ENCODE assay signal across 9 cellular contexts in the genomic region with DNA sequence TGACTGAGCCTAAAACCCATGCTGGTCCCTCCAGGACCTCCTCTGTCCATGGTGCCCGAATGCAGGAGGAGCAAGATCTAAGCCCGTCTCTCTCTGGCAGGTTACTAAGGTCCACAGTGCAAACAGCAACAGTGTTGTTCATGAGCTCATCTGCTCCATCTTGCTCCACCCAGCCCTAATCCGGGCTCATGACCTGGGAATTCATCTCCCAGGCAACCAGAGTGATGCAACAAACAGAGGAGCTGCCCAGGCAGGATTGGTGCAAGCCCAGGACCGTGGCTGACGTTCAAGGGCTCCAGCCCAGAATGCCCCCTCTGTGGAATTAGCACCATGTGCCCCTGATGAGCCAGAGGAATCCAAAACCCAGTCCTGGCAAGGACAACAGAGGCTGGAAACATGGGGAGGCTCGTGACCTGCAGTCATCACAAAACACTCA. TPM values are rescaled to one million over a fixed set of nuclear protein-coding genes. Genes with fewer than 3 reads are reported as not detected.
DNase-seq lines count a peak whose midpoint lies in the region; ATAC-seq, FAIRE-seq and TF ChIP-seq lines count a peak whose summit lies in the region.
"Had no signal": no experiment of that assay in that cellular context is flagged by ENCODE, and none has a peak within 500 bp of the region (broad histone marks: within the 10 kb centered on the region; RNA-seq: fewer than 3 reads in every experiment).

No MANE protein-coding gene starts in this region.

- no peak overlapping the region for H3K4me3 Mint-ChIP-seq in activated T-cell treated with anti-CD3 and anti-CD28 coated beads, Interleukin-2, amount 50 U/mL, for 4 hours

- no peaks in the 10 kb centered on the region for H3K9me3 Mint-ChIP-seq in activated T-cell treated with anti-CD3 and anti-CD28 coated beads, Interleukin-2, amount 50 U/mL, for 4 hours

- ATAC-seq in GM18517 (IDR thresholded peaks at IDR 0.05; ENCODE audit: unreplicated experiment) = no peak
- ATAC-seq in activated T-cell treated with anti-CD3 and anti-CD28 coated beads, Interleukin-2, amount 50 U/mL, for 4 hours = no peak
- no peak for ATAC-seq in GM21717 (IDR thresholded peaks at IDR 0.05; ENCODE audit: unreplicated experiment)

- no peaks in the 10 kb centered on the region for H3K27me3 ChIP-seq in trophoblast cell (ENCODE audit: insufficient read depth, low read length)

- no peaks in the 10 kb centered on the region for H3K79me2 ChIP-seq in trophoblast cell (ENCODE audit: control insufficient read depth, insufficient read depth, low read length, poor library complexity)

- no peak overlapping the region for H2AFZ ChIP-seq in trophoblast cell (ENCODE audit: insufficient read depth, low read length, poor library complexity)

- H3K9ac ChIP-seq in trophoblast cell (ENCODE audit: low read length) = no peak overlapping the region

- no peak overlapping the region for H3K23ac ChIP-seq in trophoblast cell (ENCODE audit: low read length)

- no peaks in the 10 kb centered on the region for H3K79me1 ChIP-seq in trophoblast cell (ENCODE audit: low read length)

- H3K14ac ChIP-seq in trophoblast cell (ENCODE audit: low read length) = no peak overlapping the region

- H2BK5ac ChIP-seq in trophoblast cell (ENCODE audit: low read depth, low read length, poor library complexity) = no peak overlapping the region

- no peak overlapping the region for H4K91ac ChIP-seq in trophoblast cell (ENCODE audit: low read depth, low read length)

- DNase-seq in D721Med (ENCODE audit: insufficient read length, low spot score) (peak; percentile 32), NCI-H69 (lab: John Stamatoyannopoulos, UW) (peak; percentile 75), fibroblast of the conjunctiva (ENCODE audit: low read depth) (peak; percentile 77), trophoblast cell (peak; percentile 87 to 97), NCI-H1048 (lab: John Stamatoyannopoulos, UW) (no peak)
- DNase-seq in activated T-cell treated with anti-CD3 and anti-CD28 coated beads, Interleukin-2, amount 50 U/mL, for 4 hours = no peak

- WGBS in trophoblast cell (ENCODE audit: extremely low coverage, insufficient coverage, insufficient read length) = no CpG with 5 or more reads among the region's 6 CpGs

- H2AK5ac ChIP-seq in trophoblast cell (ENCODE audit: low read length) = no peak overlapping the region

- H3K4me1 ChIP-seq in trophoblast cell (ENCODE audit: control insufficient read depth in 1 of 2, insufficient read depth in 2 of 2, low read length in 2 of 2) = peaks cover 7 to 11% of the 10 kb centered on the region in 2 experiments

- no peaks in the 10 kb centered on the region for H3K36me3 Mint-ChIP-seq in activated T-cell treated with anti-CD3 and anti-CD28 coated beads, Interleukin-2, amount 50 U/mL, for 4 hours (ENCODE audit: insufficient read depth)

- no peak overlapping the region for H3K18ac ChIP-seq in trophoblast cell (ENCODE audit: low read length)

- FAIRE-seq in D721Med (lab: Jason Lieb, UNC) = no peak
- FAIRE-seq: endothelial cell of umbilical vein had no signal

- H3K4me2 ChIP-seq in trophoblast cell (ENCODE audit: low read length) = no peak overlapping the region

- H4K8ac ChIP-seq in trophoblast cell (ENCODE audit: low read depth, low read length) = no peak overlapping the region

- peaks cover 4% of the 10 kb centered on the region for H3K27me3 Mint-ChIP-seq in activated T-cell treated with anti-CD3 and anti-CD28 coated beads, Interleukin-2, amount 50 U/mL, for 4 hours (ENCODE audit: low read depth)

- no peak overlapping the region for H4K12ac ChIP-seq in trophoblast cell (ENCODE audit: low read depth, low read length)

- H3K4me3 ChIP-seq in trophoblast cell (ENCODE audit: low read depth, low read length) = no peak overlapping the region

- H3K4ac ChIP-seq in trophoblast cell (ENCODE audit: low read depth, low read length) = no peak overlapping the region

- no peaks in the 10 kb centered on the region for H3K9me3 ChIP-seq in trophoblast cell (ENCODE audit: insufficient read depth, low read depth, low read length)

- H3K4me1 Mint-ChIP-seq in activated T-cell treated with anti-CD3 and anti-CD28 coated beads, Interleukin-2, amount 50 U/mL, for 4 hours (ENCODE audit: low read depth) = no peaks in the 10 kb centered on the region

- H2BK12ac ChIP-seq in trophoblast cell (ENCODE audit: low read length) = no peak overlapping the region

- H2BK120ac ChIP-seq in trophoblast cell (ENCODE audit: insufficient read depth, low read length, poor library complexity) = no peak overlapping the region

- TF ChIP-seq CTCF in D721Med (IDR thresholded peaks at IDR 0.05; ENCODE audit: insufficient read depth, missing control alignments) = no peak

- H3K36me3 ChIP-seq in trophoblast cell (ENCODE audit: control insufficient read depth in 1 of 2, insufficient read depth in 2 of 2, low read length in 2 of 2) = no peaks in the 10 kb centered on the region

- no peak overlapping the region for H3K27ac ChIP-seq in trophoblast cell (ENCODE audit: low read depth, low read length)

RNA-seq across cellular contexts. Expression of a gene that starts 29.9 kb away (rescaled TPM):
- polyA plus RNA-seq in trophoblast cell (2013) = 373 and 404 TPM in 2 replicates
- not detected for total RNA-seq in activated T-cell treated with anti-CD3 and anti-CD28 coated beads, Interleukin-2, amount 50 U/mL, for 4 hours

Comparison
In these comparisons a context has a peak if more than half of its experiments do, and no peak if none do; other contexts are left out.
1. DNase-seq: peak in D721Med (single experiment), NCI-H69 (single experiment), fibroblast of the conjunctiva (single experiment) and trophoblast cell (2 of 2); none in activated T-cell treated with anti-CD3 and anti-CD28 coated beads, Interleukin-2, amount 50 U/mL, for 4 hours (single experiment) and NCI-H1048 (single experiment).